In the genomic region with DNA sequence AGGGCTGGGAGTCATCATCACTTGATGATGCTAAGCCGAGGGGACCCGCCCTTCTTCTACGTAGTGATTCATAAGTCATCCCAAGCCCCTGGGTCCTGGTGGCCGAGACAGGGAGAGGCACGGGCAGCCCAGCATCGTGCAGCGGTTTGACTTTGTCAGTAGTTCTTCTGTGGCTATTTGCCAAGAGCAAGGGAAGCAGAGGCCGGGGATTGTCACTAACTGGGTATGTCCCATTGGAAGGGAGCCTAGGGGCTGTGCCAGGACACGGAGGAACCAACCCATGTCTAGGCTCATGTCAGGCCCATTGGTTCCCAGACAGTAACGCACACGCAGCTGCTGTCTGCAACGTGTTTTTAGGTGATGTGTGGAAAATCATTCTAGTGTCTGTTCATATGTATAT, we compare ENCODE assay signal across 25 cellular contexts. TPM values are rescaled to one million over a fixed set of nuclear protein-coding genes. Genes with fewer than 3 reads are reported as not detected.
"Had no signal": no experiment of that assay in that cellular context is flagged by ENCODE, and none has a peak within 500 bp of the region (broad histone marks: within the 10 kb centered on the region; RNA-seq: fewer than 3 reads in every experiment).

No MANE protein-coding gene starts in this region.

- DNase-seq: colonic mucosa; cortex of kidney; effector CD8-positive, alpha-beta T cell; effector memory CD8-positive, alpha-beta T cell; endodermal cell; erythroblast; esophagus squamous epithelium; foreskin fibroblast; foreskin melanocyte; gastrocnemius medialis; glutamatergic neuron; head of caudate nucleus; heart right ventricle; hippocampal formation; left cardiac atrium; left lung; left ventricle myocardium superior; mucosa of descending colon had no signal

- H3K4me3 Mint-ChIP-seq: dendritic cell treated with granulocyte-macrophage colony-stimulating factor and Interleukin-4, amounts not matched to agents 40 ng/mL and 50 ng/mL, for 4 days; effector memory CD8-positive, alpha-beta T cell; endodermal cell; mesothelial cell of epicardium had no signal

- ATAC-seq: effector memory CD8-positive, alpha-beta T cell; esophagus mucosa; gastrocnemius medialis; heart right ventricle; left cardiac atrium; left lung; left ventricle myocardium superior; lower lobe of right lung; mucosa of descending colon had no signal

- H3K4me1 Mint-ChIP-seq: endodermal cell, mesothelial cell of epicardium had no signal

- H3K27ac Mint-ChIP-seq: dendritic cell treated with granulocyte-macrophage colony-stimulating factor and Interleukin-4, amounts not matched to agents 40 ng/mL and 50 ng/mL, for 4 days; effector memory CD8-positive, alpha-beta T cell; endodermal cell; mesothelial cell of epicardium had no signal

- H3K9me3 Mint-ChIP-seq: effector memory CD8-positive, alpha-beta T cell; mesothelial cell of epicardium had no signal

RNA-seq across cellular contexts. Expression of a gene that starts 58.5 kb away (rescaled TPM):
- total RNA-seq: dermis microvascular lymphatic vessel endothelial cell, glomerular endothelial cell, heart right ventricle, left cardiac atrium, left ventricle myocardium superior, myocyte had no signal
